24 cellular contexts compared by ENCODE assay signal in the genomic region with DNA sequence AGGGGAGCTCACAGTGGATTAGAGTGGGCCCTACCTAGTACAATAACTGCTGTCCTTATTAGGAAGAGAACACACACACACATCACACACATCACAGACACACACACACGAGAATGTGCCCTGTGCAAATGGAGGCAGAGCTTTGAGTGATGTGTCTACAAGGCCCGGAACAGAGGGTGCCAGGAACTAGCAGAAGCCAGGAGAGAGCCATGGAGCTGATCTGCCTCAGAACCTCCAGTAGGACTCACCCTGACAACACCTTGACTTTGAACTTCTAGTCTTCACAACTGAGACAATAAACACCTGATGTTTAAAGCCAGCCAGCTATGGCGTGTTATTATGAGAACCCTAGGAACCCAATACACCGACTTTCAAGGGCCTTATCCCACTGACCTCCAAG.
"Had no signal": no experiment of that assay in that cellular context is flagged by ENCODE, and none has a peak within 500 bp of the region (broad histone marks: within the 10 kb centered on the region; RNA-seq: fewer than 3 reads in every experiment).

No MANE protein-coding gene starts in this region.

- H3K27ac Mint-ChIP-seq: immature natural killer cell; memory B cell; naive thymus-derived CD4-positive, alpha-beta T cell; nephron progenitor cell; stimulated activated naive CD8-positive, alpha-beta T cell treated with anti-CD3 and anti-CD28 coated beads, Interleukin-15, amount 100 ng/mL, for 72 hours; type B pancreatic cell had no signal

- H3K27me3 Mint-ChIP-seq: naive thymus-derived CD4-positive, alpha-beta T cell; stimulated activated naive CD8-positive, alpha-beta T cell treated with anti-CD3 and anti-CD28 coated beads, Interleukin-15, amount 100 ng/mL, for 72 hours had no signal

- H3K27me3 ChIP-seq: dorsolateral prefrontal cortex, right lobe of liver, thyroid gland had no signal

- H3K36me3 Mint-ChIP-seq: immature natural killer cell, type B pancreatic cell had no signal

- H3K9me3 ChIP-seq: right lobe of liver, thyroid gland had no signal

- FAIRE-seq: colon, frontal cortex, keratinocyte had no signal

- H3K36me3 ChIP-seq: right lobe of liver, thyroid gland had no signal

- H3K4me1 Mint-ChIP-seq: immature natural killer cell; nephron progenitor cell; stimulated activated naive CD8-positive, alpha-beta T cell treated with anti-CD3 and anti-CD28 coated beads, Interleukin-15, amount 100 ng/mL, for 72 hours had no signal

- ATAC-seq: naive thymus-derived CD4-positive, alpha-beta T cell; stimulated activated naive CD8-positive, alpha-beta T cell treated with anti-CD3 and anti-CD28 coated beads, Interleukin-15, amount 100 ng/mL, for 72 hours had no signal

- H3K9me3 Mint-ChIP-seq: immature natural killer cell; memory B cell; nephron progenitor cell; stimulated activated naive CD8-positive, alpha-beta T cell treated with anti-CD3 and anti-CD28 coated beads, Interleukin-15, amount 100 ng/mL, for 72 hours; type B pancreatic cell had no signal

- H3K27ac ChIP-seq: dorsolateral prefrontal cortex had no signal

- DNase-seq: cerebellar nuclear complex; dorsolateral prefrontal cortex; effector CD4-positive, alpha-beta T cell; hypothalamus; immature natural killer cell; naive thymus-derived CD4-positive, alpha-beta T cell; nephron progenitor cell; nucleus accumbens; posterior cingulate gyrus; right lobe of liver; stimulated activated CD4-positive, alpha-beta T cell treated with anti-CD3 and anti-CD28 coated beads, Interleukin-12 subunit alpha, Interleukin-12 subunit beta, amount 100 ng/mL, for 4 hours; stimulated activated CD4-positive, alpha-beta T cell treated with anti-CD3 and anti-CD28 coated beads, Interleukin-1b, Interleukin-23, amount 100 ng/mL, for 48 hours; stimulated activated CD4-positive, alpha-beta T cell treated with anti-CD3 and anti-CD28 coated beads, Interleukin-4, amount 100 ng/mL, for 1 hour; stimulated activated CD8-positive, alpha-beta memory T cell treated with anti-CD3 and anti-CD28 coated beads, Interleukin-4, amount 100 ng/mL, for 48 hours; stimulated activated naive CD4-positive, alpha-beta T cell; stimulated activated naive CD8-positive, alpha-beta T cell treated with anti-CD3 and anti-CD28 coated beads, Interleukin-15, amount 100 ng/mL, for 72 hours; thyroid gland had no signal

- H3K4me3 ChIP-seq: dorsolateral prefrontal cortex, lung, right lobe of liver, smooth muscle cell, thyroid gland had no signal

- H3K4me3 Mint-ChIP-seq: immature natural killer cell; memory B cell; naive thymus-derived CD4-positive, alpha-beta T cell; nephron progenitor cell; stimulated activated naive CD8-positive, alpha-beta T cell treated with anti-CD3 and anti-CD28 coated beads, Interleukin-15, amount 100 ng/mL, for 72 hours; type B pancreatic cell had no signal
